Comparison of ENCODE assay signal across 8 cellular contexts in genomic region chr10:102503264-102504178, GRCh38. TPM values are rescaled to one million over a fixed set of nuclear protein-coding genes. Genes with fewer than 3 reads are reported as not detected.
DNase-seq lines count a peak whose midpoint lies in the region; ATAC-seq and TF ChIP-seq lines count a peak whose summit lies in the region.

SUFU (plus strand) TSS chr10:102503972; CDS start chr10:102504153, 181 bp downstream.

- H3K9ac ChIP-seq in OCI-LY1 (ENCODE audit: low read length) = peak within 1 kb of the TSS; percentile 89

- no peaks in the 10 kb centered on the region for H3K36me3 ChIP-seq in OCI-LY1 (ENCODE audit: insufficient read depth, low read length)

- H3K27me3 ChIP-seq in OCI-LY1 (ENCODE audit: insufficient read depth, low read length) (no peaks in the 10 kb centered on the region), mononuclear cell (ENCODE audit: insufficient read depth, low read length) (no peaks in the 10 kb centered on the region)

- H4K20me1 ChIP-seq in OCI-LY1 (ENCODE audit: insufficient read depth, low read length) = no peaks in the 10 kb centered on the region

- H2AFZ ChIP-seq in OCI-LY1 (ENCODE audit: low read length) = peak within 1 kb of the TSS; percentile 41; the same call in 1 of the 2 replicates

- TF ChIP-seq CTCF in OCI-LY1 (IDR thresholded peaks at IDR 0.05; ENCODE audit: low read length) (peak; percentile 56), epithelial cell of esophagus (IDR thresholded peaks at IDR 0.05; ENCODE audit: insufficient read depth, low read depth, low read length, missing control alignments) (peak; percentile 96)

- H3K4me2 ChIP-seq in OCI-LY1 (ENCODE audit: low read length) = peak within 1 kb of the TSS; percentile 87

- H3K9me3 ChIP-seq in OCI-LY1 (ENCODE audit: low read length) (no peaks in the 10 kb centered on the region), mononuclear cell (ENCODE audit: low read depth, low read length) (no peaks in the 10 kb centered on the region)

- peaks cover 30% of the 10 kb centered on the region for H3K79me2 ChIP-seq in OCI-LY1 (ENCODE audit: insufficient read depth, low read length)

- peak; percentile 60 for ATAC-seq in GM21515 (IDR thresholded peaks at IDR 0.05; ENCODE audit: unreplicated experiment)

- H3K27ac ChIP-seq in OCI-LY1 (ENCODE audit: low read depth, low read length, poor library complexity, severe bottlenecking) = peak within 1 kb of the TSS; percentile 42

- peak; percentile 96 for DNase-seq in DMS114 treated with DMSO at 0.1 percent for 48 hours (lab: John Stamatoyannopoulos, UW; ENCODE audit: unreplicated experiment)
- DNase-seq in HuH-7 (ENCODE audit: low spot score) = peak; percentile 86
- peak; percentile 98 for DNase-seq in activated CD8-positive, alpha-beta memory T cell treated with anti-CD3 and anti-CD28 coated beads, Interleukin-2, amount 50 U/mL, for 48 hours
- peak; percentile 99 for DNase-seq in epithelial cell of esophagus (ENCODE audit: low read depth)
- DNase-seq in stimulated activated CD8-positive, alpha-beta memory T cell treated with anti-CD3 and anti-CD28 coated beads, Interleukin-4, amount 100 ng/mL, for 1 hour (ENCODE audit: low read depth in 2 of 2, low spot score in 1 of 2) = peak; percentile 95 to 97

- peaks cover 26% of the 10 kb centered on the region for H3K4me1 ChIP-seq in OCI-LY1 (ENCODE audit: insufficient read depth, low read length, severe bottlenecking)
- peaks cover 70% of the 10 kb centered on the region for H3K4me1 ChIP-seq in mononuclear cell (ENCODE audit: insufficient read depth, low read length)

- H3F3A ChIP-seq in OCI-LY1 (ENCODE audit: insufficient read depth, low read length) = no peaks in the 10 kb centered on the region

- H3K9me2 ChIP-seq in OCI-LY1 (ENCODE audit: low read depth, low read length) = no peaks in the 10 kb centered on the region

- H3K4me3 ChIP-seq in OCI-LY1 (ENCODE audit: low read depth, low read length, poor library complexity, severe bottlenecking) (peak within 1 kb of the TSS; percentile 95), epithelial cell of esophagus (ENCODE audit: low read length) (peak within 1 kb of the TSS; percentile 97), mononuclear cell (ENCODE audit: low read length) (peak within 1 kb of the TSS; percentile 87)

RNA-seq across cellular contexts. Expression of gene SUFU, which starts in this region (rescaled TPM):
- 1.8 TPM for total RNA-seq in mononuclear cell

Comparison
In these comparisons a context has a peak if more than half of its experiments do, and no peak if none do; other contexts are left out.
1. Peak in every context shown above with its lines: DNase-seq, ATAC-seq, H3K4me3 ChIP-seq and H3K27ac ChIP-seq.